18 cellular contexts compared by ENCODE assay signal in the genomic region with DNA sequence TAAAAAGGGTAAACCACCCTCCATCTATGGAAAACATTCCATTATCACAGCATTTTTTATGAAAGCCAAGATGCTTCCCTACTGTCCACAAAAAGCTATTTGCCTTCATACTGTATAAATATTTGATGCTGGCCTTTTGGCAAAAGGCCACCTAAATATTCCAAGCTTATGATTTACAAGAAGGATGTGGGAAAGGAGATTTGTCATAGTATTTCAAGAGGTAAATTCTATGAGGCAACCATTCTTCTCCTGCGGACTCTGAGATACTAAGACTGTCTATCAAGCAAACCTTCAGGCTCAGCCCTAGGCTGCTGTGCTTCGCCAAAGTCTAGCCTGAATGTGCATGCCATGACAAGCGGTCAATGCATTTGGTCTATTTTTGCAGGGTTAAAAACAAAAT.
DNase-seq lines count a peak whose midpoint lies in the region; ATAC-seq and TF ChIP-seq lines count a peak whose summit lies in the region.
"Had no signal": no experiment of that assay in that cellular context is flagged by ENCODE, and none has a peak within 500 bp of the region (broad histone marks: within the 10 kb centered on the region; RNA-seq: fewer than 3 reads in every experiment).

No MANE protein-coding gene starts in this region.

- no peak overlapping the region for H3K4me3 Mint-ChIP-seq in HFFc6
- H3K4me3 Mint-ChIP-seq in natural killer cell treated with Interleukin-12 subunit alpha and Interleukin-12 subunit beta and Interleukin-15 and Interleukin-18, amount 100 ng/mL, for 72 hours, result no peak overlapping the region
- H3K4me3 Mint-ChIP-seq: CD14-positive monocyte had no signal

- no peaks in the 10 kb centered on the region for H3K27me3 Mint-ChIP-seq in HFFc6 (ENCODE audit: insufficient read depth)
- no peaks in the 10 kb centered on the region for H3K27me3 Mint-ChIP-seq in natural killer cell treated with Interleukin-12 subunit alpha and Interleukin-12 subunit beta and Interleukin-15 and Interleukin-18, amount 100 ng/mL, for 72 hours

- H3K9me3 ChIP-seq in RWPE2 (ENCODE audit: severe bottlenecking) (no peaks in the 10 kb centered on the region), right cardiac atrium (ENCODE audit: control insufficient read depth, low read length) (no peaks in the 10 kb centered on the region)
- H3K9me3 ChIP-seq: SK-N-SH had no signal

- DNase-seq in A172 (ENCODE audit: low spot score) (peak; percentile 27), HFFc6 (peak; percentile 4), RWPE2 (ENCODE audit: low spot score) (no peak), epithelial cell of prostate (ENCODE audit: low read depth, low spot score) (no peak), right cardiac atrium (no peak), globus pallidus (ENCODE audit: low spot score) (no peak)
- no peak for DNase-seq in natural killer cell treated with Interleukin-12 subunit alpha and Interleukin-12 subunit beta and Interleukin-15 and Interleukin-18, amount 100 ng/mL, for 72 hours (ENCODE audit: low spot score)
- DNase-seq: COR-L47, Karpas-422, NCI-H1417 treated with DMSO at 0.1 percent for 48 hours, NCI-H2081, NCI-H526 treated with DMSO at 0.1 percent for 48 hours, PC-9, Right ventricle myocardium superior, SK-N-SH had no signal

- H3K27ac ChIP-seq in RWPE2 (ENCODE audit: poor library complexity, severe bottlenecking) (peak overlapping the region; percentile 97), epithelial cell of prostate (peak overlapping the region; percentile 61), right cardiac atrium (ENCODE audit: low read length) (no peak overlapping the region)
- H3K27ac ChIP-seq: PC-9 had no signal

- H3K27ac Mint-ChIP-seq in HFFc6, result peak overlapping the region; percentile 40; the same call in 1 of the 2 replicates
- H3K27ac Mint-ChIP-seq in natural killer cell treated with Interleukin-12 subunit alpha and Interleukin-12 subunit beta and Interleukin-15 and Interleukin-18, amount 100 ng/mL, for 72 hours, result no peak overlapping the region
- H3K27ac Mint-ChIP-seq: CD14-positive monocyte had no signal

- H3K4me1 ChIP-seq in RWPE2 (ENCODE audit: insufficient read depth, poor library complexity, severe bottlenecking), result peaks cover 33% of the 10 kb centered on the region
- H3K4me1 ChIP-seq in right cardiac atrium (ENCODE audit: control insufficient read depth, insufficient read depth, low read length), result no peaks in the 10 kb centered on the region

- TF ChIP-seq CTCF in HFFc6 (IDR thresholded peaks at IDR 0.05), result no peak
- TF ChIP-seq CTCF in RWPE2 (IDR thresholded peaks at IDR 0.05; ENCODE audit: poor library complexity, severe bottlenecking), result no peak

- 90% methylated on average over 3 of the region's 3 CpGs for WGBS in right cardiac atrium

- no peaks in the 10 kb centered on the region for H3K36me3 Mint-ChIP-seq in HFFc6 (ENCODE audit: low read depth)
- H3K36me3 Mint-ChIP-seq in natural killer cell treated with Interleukin-12 subunit alpha and Interleukin-12 subunit beta and Interleukin-15 and Interleukin-18, amount 100 ng/mL, for 72 hours, result no peaks in the 10 kb centered on the region
- H3K36me3 Mint-ChIP-seq: CD14-positive monocyte had no signal

- H3K36me3 ChIP-seq in RWPE2 (ENCODE audit: low read depth), result no peaks in the 10 kb centered on the region

- intact Hi-C loops in right cardiac atrium (cut with DNase I), result no loop called here

- H3K27me3 ChIP-seq in RWPE2 (ENCODE audit: insufficient read depth, poor library complexity, severe bottlenecking) (no peaks in the 10 kb centered on the region), right cardiac atrium (ENCODE audit: control insufficient read depth, insufficient read depth) (no peaks in the 10 kb centered on the region)

- H3K4me1 Mint-ChIP-seq in HFFc6 (ENCODE audit: low read depth), result peaks cover 35% of the 10 kb centered on the region
- no peaks in the 10 kb centered on the region for H3K4me1 Mint-ChIP-seq in natural killer cell treated with Interleukin-12 subunit alpha and Interleukin-12 subunit beta and Interleukin-15 and Interleukin-18, amount 100 ng/mL, for 72 hours (ENCODE audit: low read depth in 2 of 2)

- no peak overlapping the region for H3K4me3 ChIP-seq in RWPE2 (ENCODE audit: severe bottlenecking)
- no peak overlapping the region for H3K4me3 ChIP-seq in right cardiac atrium (ENCODE audit: low read length)
- H3K4me3 ChIP-seq: GM12878, PC-9 had no signal

- ATAC-seq in RWPE2 (ENCODE audit: low read depth) (peak; percentile 64), HG03442 (IDR thresholded peaks at IDR 0.05; ENCODE audit: unreplicated experiment) (no peak), right cardiac atrium (no peak)
- ATAC-seq in natural killer cell treated with Interleukin-12 subunit alpha and Interleukin-12 subunit beta and Interleukin-15 and Interleukin-18, amount 100 ng/mL, for 72 hours, result no peak
- ATAC-seq: GM12878 had no signal

- no peaks in the 10 kb centered on the region for H3K9me3 Mint-ChIP-seq in HFFc6
- H3K9me3 Mint-ChIP-seq in natural killer cell treated with Interleukin-12 subunit alpha and Interleukin-12 subunit beta and Interleukin-15 and Interleukin-18, amount 100 ng/mL, for 72 hours, result no peaks in the 10 kb centered on the region
- H3K9me3 Mint-ChIP-seq: CD14-positive monocyte had no signal

Comparison
In these comparisons a context has a peak if more than half of its experiments do, and no peak if none do; other contexts are left out.
1. DNase-seq: peak in A172 (single experiment) and HFFc6 (single experiment); none in RWPE2 (single experiment), epithelial cell of prostate (single experiment), natural killer cell treated with Interleukin-12 subunit alpha and Interleukin-12 subunit beta and Interleukin-15 and Interleukin-18, amount 100 ng/mL, for 72 hours (single experiment), right cardiac atrium (0 of 3) and globus pallidus (single experiment).